ENCODE assay signal across 30 cellular contexts in genomic region chr11:42049650-42050049, GRCh38.
"Had no signal": no experiment of that assay in that cellular context is flagged by ENCODE, and none has a peak within 500 bp of the region (broad histone marks: within the 10 kb centered on the region; RNA-seq: fewer than 3 reads in every experiment).

No MANE protein-coding gene starts in this region.

- DNase-seq: dermis blood vessel endothelial cell; effector memory CD4-positive, alpha-beta T cell; erythroblast; esophagus squamous epithelium; foreskin melanocyte; glutamatergic neuron; heart right ventricle; hypothalamus; immature natural killer cell; islet precursor cell; kidney glomerular epithelial cell; left colon; left ventricle myocardium inferior; lower lobe of right lung; naive thymus-derived CD8-positive, alpha-beta T cell; nephron progenitor cell; nucleus accumbens; stimulated activated CD4-positive, alpha-beta T cell treated with anti-CD3 and anti-CD28 coated beads, Interleukin-2, amount 100 ng/mL, for 24 hours; stimulated activated CD4-positive, alpha-beta T cell treated with anti-CD3 and anti-CD28 coated beads, Interleukin-4, amount 100 ng/mL, for 24 hours; stimulated activated naive CD4-positive, alpha-beta T cell treated with Interleukin-2 at 50 U/mL for 16 hours; stomach; substantia nigra; testis; tibial artery had no signal

- ATAC-seq: heart right ventricle; left colon; lower lobe of right lung; naive thymus-derived CD8-positive, alpha-beta T cell; sciatic nerve; stimulated activated effector memory CD8-positive, alpha-beta T cell treated with anti-CD3 and anti-CD28 coated beads, Interleukin-12 subunit alpha, Interleukin-12 subunit beta, amount 100 ng/mL, for 72 hours had no signal

- H3K36me3 Mint-ChIP-seq: immature natural killer cell; stimulated activated effector memory CD8-positive, alpha-beta T cell treated with anti-CD3 and anti-CD28 coated beads, Interleukin-12 subunit alpha, Interleukin-12 subunit beta, amount 100 ng/mL, for 72 hours; type B pancreatic cell had no signal

- H3K27me3 ChIP-seq: esophagus squamous epithelium, heart right ventricle, right atrium auricular region, stomach, testis, tibial artery had no signal

- H3K9me3 ChIP-seq: lower lobe of right lung, prostate gland, right atrium auricular region, testis, tibial artery had no signal

- H3K27ac Mint-ChIP-seq: immature natural killer cell; naive thymus-derived CD8-positive, alpha-beta T cell; nephron progenitor cell; stimulated activated effector memory CD8-positive, alpha-beta T cell treated with anti-CD3 and anti-CD28 coated beads, Interleukin-12 subunit alpha, Interleukin-12 subunit beta, amount 100 ng/mL, for 72 hours; type B pancreatic cell had no signal

- H3K4me3 Mint-ChIP-seq: immature natural killer cell; naive thymus-derived CD8-positive, alpha-beta T cell; nephron progenitor cell; stimulated activated effector memory CD8-positive, alpha-beta T cell treated with anti-CD3 and anti-CD28 coated beads, Interleukin-12 subunit alpha, Interleukin-12 subunit beta, amount 100 ng/mL, for 72 hours; type B pancreatic cell had no signal

- H3K4me3 ChIP-seq: coronary artery, esophagus squamous epithelium, heart right ventricle, left ventricle myocardium inferior, lower lobe of right lung, prostate gland, right atrium auricular region, stomach, testis, tibial artery had no signal

- H3K27ac ChIP-seq: coronary artery, esophagus squamous epithelium, heart right ventricle, left ventricle myocardium inferior, lower lobe of right lung, prostate gland, right atrium auricular region, stomach, testis, tibial artery had no signal

- H3K4me1 ChIP-seq: esophagus squamous epithelium, heart right ventricle, left ventricle myocardium inferior, lower lobe of right lung, prostate gland, right atrium auricular region, stomach, testis, tibial artery had no signal

- H3K27me3 Mint-ChIP-seq: naive thymus-derived CD8-positive, alpha-beta T cell; type B pancreatic cell had no signal

- H3K36me3 ChIP-seq: esophagus squamous epithelium, heart right ventricle, left ventricle myocardium inferior, lower lobe of right lung, prostate gland, right atrium auricular region, stomach, tibial artery had no signal

- H3K4me1 Mint-ChIP-seq: immature natural killer cell; naive thymus-derived CD8-positive, alpha-beta T cell; nephron progenitor cell; stimulated activated effector memory CD8-positive, alpha-beta T cell treated with anti-CD3 and anti-CD28 coated beads, Interleukin-12 subunit alpha, Interleukin-12 subunit beta, amount 100 ng/mL, for 72 hours had no signal

- H3K9me3 Mint-ChIP-seq: type B pancreatic cell had no signal
